ENCODE assay signal across 1 cellular context in genomic region chr1:65469126-65469888, GRCh38.
TF ChIP-seq lines count a peak whose summit lies in the region.

No MANE protein-coding gene starts in this region.

TF ChIP-seq in K562, 482 proteins besides CTCF, POLR2A, EP300 and RAD21 (continued from another document and continues in another):
- TF ChIP-seq ATF3 (IDR thresholded peaks at IDR 0.05) (peak; percentile 55), ATF3 (CRISPR knock-in tag; conservative IDR thresholded peaks at IDR 0.05) (no peak), ZKSCAN1 (IDR thresholded peaks at IDR 0.05; ENCODE audit: low read depth, low read length) (no peak), HIVEP1 (CRISPR knock-in tag; IDR thresholded peaks at IDR 0.05) (no peak), ZBTB11 (CRISPR knock-in tag; IDR thresholded peaks at IDR 0.05) (no peak), SP2 (IDR thresholded peaks at IDR 0.05; ENCODE audit: extremely low read depth, low read depth, low read length, poor library complexity, severe bottlenecking) (no peak), ARID1B (IDR thresholded peaks at IDR 0.05) (peak; percentile 76), BRD9 (IDR thresholded peaks at IDR 0.05; ENCODE audit: low read depth, partially characterized antibody) (peak; percentile 38), JUND (IDR thresholded peaks at IDR 0.05; ENCODE audit: borderline replicate concordance, low read depth, low read length) (0 out of 2 replicates have a peak, but pooled peaks have one; percentile 10), JUND (tag; IDR thresholded peaks at IDR 0.05; ENCODE audit: borderline replicate concordance, low read depth, low read length) (no peak; the same call in 2 of the 3 replicates), ELK1 (CRISPR knock-in tag; IDR thresholded peaks at IDR 0.05) (no peak), ZNF143 (CRISPR knock-in tag; IDR thresholded peaks at IDR 0.05) (no peak), TAF1 (IDR thresholded peaks at IDR 0.05; ENCODE audit: control insufficient read depth, extremely low read depth, insufficient read depth, low read length, severe bottlenecking) (no peak), ZNF165 (CRISPR knock-in tag; IDR thresholded peaks at IDR 0.05; ENCODE audit: borderline replicate concordance) (no peak), TAL1 (IDR thresholded peaks at IDR 0.05) (peak; percentile 64), ZNF780A (CRISPR knock-in tag; IDR thresholded peaks at IDR 0.05) (no peak), ZBTB8A (IDR thresholded peaks at IDR 0.05; ENCODE audit: partially characterized antibody) (no peak), ARID3A (IDR thresholded peaks at IDR 0.05; ENCODE audit: borderline replicate concordance, low read depth, low read length) (0 out of 2 replicates have a peak, but pooled peaks have one; percentile 43), ZNF445 (CRISPR knock-in tag; IDR thresholded peaks at IDR 0.05; ENCODE audit: low read depth) (no peak), CGGBP1 (CRISPR knock-in tag; IDR thresholded peaks at IDR 0.05) (no peak), ZHX1 (conservative IDR thresholded peaks at IDR 0.05; ENCODE audit: low read length) (no peak), MYNN (IDR thresholded peaks at IDR 0.05) (no peak), MYNN (CRISPR knock-in tag; IDR thresholded peaks at IDR 0.05) (no peak), TCFL5 (CRISPR knock-in tag; conservative IDR thresholded peaks at IDR 0.05) (no peak), ZNF695 (CRISPR knock-in tag; IDR thresholded peaks at IDR 0.05) (no peak), CREB3L1 (IDR thresholded peaks at IDR 0.05; ENCODE audit: borderline replicate concordance, low read depth) (0 out of 2 replicates have a peak, but pooled peaks have one; percentile 41), NRF1 (conservative IDR thresholded peaks at IDR 0.05 in 1 of 2, IDR thresholded peaks at IDR 0.05 in 1 of 2) (no peak), NCOA1 (IDR thresholded peaks at IDR 0.05; ENCODE audit: low read depth) (no peak), ZNF77 (CRISPR knock-in tag; IDR thresholded peaks at IDR 0.05) (no peak), ESRRB (CRISPR knock-in tag; IDR thresholded peaks at IDR 0.05; ENCODE audit: borderline replicate concordance) (no peak), CBFA2T2 (conservative IDR thresholded peaks at IDR 0.05) (peak; percentile 67), CEBPB (tag; IDR thresholded peaks at IDR 0.05) (no peak), RCOR1 (IDR thresholded peaks at IDR 0.05; ENCODE audit: borderline replicate concordance in 1 of 2, low read depth in 2 of 2, low read length in 2 of 2) (peak in 1 of 2 experiments; percentile 28; a peak in 1 of 4 replicates), TCF3 (CRISPR knock-in tag; IDR thresholded peaks at IDR 0.05) (peak; percentile 62), ELF4 (CRISPR knock-in tag; IDR thresholded peaks at IDR 0.05) (no peak), FOXK2 (conservative IDR thresholded peaks at IDR 0.05 in 1 of 2, IDR thresholded peaks at IDR 0.05 in 1 of 2; ENCODE audit: low read depth in 2 of 2) (peak in 1 of 2 experiments; percentile 16; a peak in 1 of 4 replicates), RFX5 (IDR thresholded peaks at IDR 0.05; ENCODE audit: low read depth, low read length) (peak; percentile 89), ZSCAN32 (CRISPR knock-in tag; IDR thresholded peaks at IDR 0.05) (no peak), STAG1 (CRISPR knock-in tag; IDR thresholded peaks at IDR 0.05; ENCODE audit: borderline replicate concordance) (no peak), STAT5B (CRISPR knock-in tag; IDR thresholded peaks at IDR 0.05) (no peak), ETV5 (CRISPR knock-in tag; IDR thresholded peaks at IDR 0.05; ENCODE audit: low read depth) (no peak), SMAD4 (CRISPR knock-in tag; conservative IDR thresholded peaks at IDR 0.05) (0 out of 2 replicates have a peak, but pooled peaks have one; percentile 43), MTA2 (IDR thresholded peaks at IDR 0.05; ENCODE audit: low read depth) (0 out of 2 replicates have a peak, but pooled peaks have one; percentile 47), RHOXF2B (CRISPR knock-in tag; conservative IDR thresholded peaks at IDR 0.05) (no peak), CTBP1 (IDR thresholded peaks at IDR 0.05; ENCODE audit: borderline replicate concordance) (0 out of 2 replicates have a peak, but pooled peaks have one; percentile 10), GTF2B (IDR thresholded peaks at IDR 0.05; ENCODE audit: extremely low read depth, insufficient read length) (no peak), ATF1 (CRISPR knock-in tag; IDR thresholded peaks at IDR 0.05) (no peak), ATF1 (tag; IDR thresholded peaks at IDR 0.05) (peak; percentile 24; the same call in 1 of the 2 replicates), ZNF3 (CRISPR knock-in tag; IDR thresholded peaks at IDR 0.05) (no peak), GABPB1 (CRISPR knock-in tag; IDR thresholded peaks at IDR 0.05) (no peak), NR2C1 (IDR thresholded peaks at IDR 0.05) (no peak), NR2C1 (tag; IDR thresholded peaks at IDR 0.05) (no peak), KLF16 (IDR thresholded peaks at IDR 0.05) (no peak), RBM25 (IDR thresholded peaks at IDR 0.05; ENCODE audit: low read depth, low read length, severe bottlenecking) (no peak), YBX1 (IDR thresholded peaks at IDR 0.05) (no peak), TOE1 (IDR thresholded peaks at IDR 0.05; ENCODE audit: borderline replicate concordance) (no peak), TOE1 (CRISPR knock-in tag; IDR thresholded peaks at IDR 0.05; ENCODE audit: borderline replicate concordance, low read depth) (no peak), CBFA2T3 (IDR thresholded peaks at IDR 0.05) (peak; percentile 86), ILF3 (IDR thresholded peaks at IDR 0.05; ENCODE audit: borderline replicate concordance) (no peak), ATF7 (IDR thresholded peaks at IDR 0.05) (no peak), POLR2G (IDR thresholded peaks at IDR 0.05; ENCODE audit: low read depth, low read length) (no peak), DLX4 (CRISPR knock-in tag; IDR thresholded peaks at IDR 0.05) (no peak), ZNF583 (CRISPR knock-in tag; IDR thresholded peaks at IDR 0.05) (no peak), MNT (conservative IDR thresholded peaks at IDR 0.05) (peak in 1 of 2 experiments; percentile 27; a peak in 1 of 4 replicates), DMBX1 (CRISPR knock-in tag; IDR thresholded peaks at IDR 0.05; ENCODE audit: borderline replicate concordance) (no peak)
